20 cellular contexts compared by ENCODE assay signal in the genomic region with DNA sequence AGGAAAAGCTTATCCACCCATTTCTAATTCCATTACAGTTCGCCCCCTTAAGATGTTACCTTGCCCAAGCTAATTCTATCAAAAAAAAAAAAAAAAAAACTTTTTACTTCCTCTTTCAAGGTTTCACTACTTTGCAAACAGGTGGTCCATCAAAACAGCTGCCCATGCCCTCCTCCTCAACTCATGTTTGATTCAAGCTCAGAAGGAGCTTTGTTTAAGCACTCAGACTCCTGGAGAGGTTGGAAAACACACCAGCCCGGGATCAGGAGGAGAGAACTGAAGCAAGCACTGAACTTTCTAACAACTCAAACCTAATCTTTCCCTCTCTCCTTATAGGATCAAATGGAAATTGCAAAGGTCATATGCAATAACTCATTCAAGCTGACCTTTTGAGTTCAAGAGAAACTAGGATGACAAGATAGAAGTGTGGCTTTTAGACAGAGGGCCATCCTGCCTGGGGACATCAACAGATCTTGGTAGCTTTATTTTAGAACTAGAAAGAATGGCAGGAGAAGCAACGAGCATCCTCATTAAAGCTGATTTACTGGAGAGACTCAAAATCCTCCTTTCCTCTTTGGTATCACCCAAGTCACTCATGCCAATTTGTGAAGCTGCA. TPM values are rescaled to one million over a fixed set of nuclear protein-coding genes. Genes with fewer than 3 reads are reported as not detected.
DNase-seq lines count a peak whose midpoint lies in the region; ATAC-seq and TF ChIP-seq lines count a peak whose summit lies in the region.
"Had no signal": no experiment of that assay in that cellular context is flagged by ENCODE, and none has a peak within 500 bp of the region (broad histone marks: within the 10 kb centered on the region; RNA-seq: fewer than 3 reads in every experiment).

No MANE protein-coding gene starts in this region.

- no peaks in the 10 kb centered on the region for H3K36me3 Mint-ChIP-seq in naive B cell
- H3K36me3 Mint-ChIP-seq: activated naive CD4-positive, alpha-beta T cell treated with anti-CD3 and anti-CD28 coated beads, Interleukin-2, amount 10 ng/mL, durations not matched to agents 7 days and 5 days; stimulated activated effector memory CD8-positive, alpha-beta T cell treated with anti-CD3 and anti-CD28 coated beads, Interleukin-12 subunit alpha, Interleukin-12 subunit beta, amount 100 ng/mL, for 72 hours had no signal

- peak overlapping the region in 1 of 6 donors; percentile 1 for H3K27ac Mint-ChIP-seq in naive B cell
- H3K27ac Mint-ChIP-seq: stimulated activated effector memory CD8-positive, alpha-beta T cell treated with anti-CD3 and anti-CD28 coated beads, Interleukin-12 subunit alpha, Interleukin-12 subunit beta, amount 100 ng/mL, for 72 hours had no signal

- ATAC-seq in GM18517 (IDR thresholded peaks at IDR 0.05; ENCODE audit: unreplicated experiment), result peak; percentile 80
- ATAC-seq in GM21529 (IDR thresholded peaks at IDR 0.05; ENCODE audit: unreplicated experiment), result peak; percentile 57
- peak; percentile 41 for ATAC-seq in HG03378 (IDR thresholded peaks at IDR 0.05; ENCODE audit: unreplicated experiment)
- ATAC-seq in naive B cell (ENCODE audit: low read depth in 2 of 2), result peak; percentile 65 to 71
- ATAC-seq in GM18505 (IDR thresholded peaks at IDR 0.05; ENCODE audit: unreplicated experiment), result no peak
- no peak for ATAC-seq in HG02840 (IDR thresholded peaks at IDR 0.05; ENCODE audit: low FRiP score, unreplicated experiment)
- ATAC-seq: body of pancreas; Panc1; psoas muscle; stimulated activated effector memory CD8-positive, alpha-beta T cell treated with anti-CD3 and anti-CD28 coated beads, Interleukin-12 subunit alpha, Interleukin-12 subunit beta, amount 100 ng/mL, for 72 hours had no signal

- peaks cover 0 to 6% (median 0%) of the 10 kb centered on the region in 4 donors for H3K4me1 ChIP-seq in stomach
- H3K4me1 ChIP-seq: body of pancreas had no signal

- H3K4me3 ChIP-seq in stomach, result no peak overlapping the region
- H3K4me3 ChIP-seq: body of pancreas, psoas muscle, spleen had no signal

- H3K4me1 Mint-ChIP-seq in naive B cell, result peaks cover 6 to 14% (median 7%) of the 10 kb centered on the region in 3 donors
- H3K4me1 Mint-ChIP-seq: activated naive CD4-positive, alpha-beta T cell treated with anti-CD3 and anti-CD28 coated beads, Interleukin-2, amount 10 ng/mL, durations not matched to agents 7 days and 5 days; stimulated activated effector memory CD8-positive, alpha-beta T cell treated with anti-CD3 and anti-CD28 coated beads, Interleukin-12 subunit alpha, Interleukin-12 subunit beta, amount 100 ng/mL, for 72 hours had no signal

- H3K9me3 Mint-ChIP-seq in naive B cell, result no peaks in the 10 kb centered on the region
- H3K9me3 Mint-ChIP-seq: activated naive CD4-positive, alpha-beta T cell treated with anti-CD3 and anti-CD28 coated beads, Interleukin-2, amount 10 ng/mL, durations not matched to agents 7 days and 5 days; stimulated activated effector memory CD8-positive, alpha-beta T cell treated with anti-CD3 and anti-CD28 coated beads, Interleukin-12 subunit alpha, Interleukin-12 subunit beta, amount 100 ng/mL, for 72 hours had no signal

- H3K4me3 Mint-ChIP-seq in naive B cell, result peak overlapping the region in 1 of 8 donors; percentile 15
- H3K4me3 Mint-ChIP-seq: activated naive CD4-positive, alpha-beta T cell treated with anti-CD3 and anti-CD28 coated beads, Interleukin-2, amount 10 ng/mL, durations not matched to agents 7 days and 5 days; stimulated activated effector memory CD8-positive, alpha-beta T cell treated with anti-CD3 and anti-CD28 coated beads, Interleukin-12 subunit alpha, Interleukin-12 subunit beta, amount 100 ng/mL, for 72 hours had no signal

- intact Hi-C loops in stomach (cut with DNase I; ENCODE audit: low total_unique reads), result no loop called here

- H3K27me3 Mint-ChIP-seq in naive B cell, result peaks cover 3 to 8% (median 6%) of the 10 kb centered on the region in 3 donors

- H3K9me3 ChIP-seq in stomach, result no peaks in the 10 kb centered on the region
- H3K9me3 ChIP-seq: body of pancreas, psoas muscle, spleen had no signal

- H3K27me3 ChIP-seq in stomach, result no peaks in the 10 kb centered on the region
- H3K27me3 ChIP-seq: body of pancreas had no signal

- no peak overlapping the region for H3K27ac ChIP-seq in stomach
- H3K27ac ChIP-seq: body of pancreas, psoas muscle, spleen had no signal

- H3K36me3 ChIP-seq in stomach, result no peaks in the 10 kb centered on the region
- H3K36me3 ChIP-seq: spleen had no signal

- DNase-seq in naive B cell (peak; percentile 21), stomach (no peak)
- no peak for DNase-seq in activated naive CD4-positive, alpha-beta T cell treated with anti-CD3 and anti-CD28 coated beads, Interleukin-2, amount 50 U/mL, for 16 hours
- DNase-seq: activated naive CD4-positive, alpha-beta T cell treated with anti-CD3 and anti-CD28 coated beads, Interleukin-2, amount 10 ng/mL, durations not matched to agents 7 days and 5 days; body of pancreas; Calu3; dermis blood vessel endothelial cell; erythroblast; NCI-H2029; NCI-H524; psoas muscle; spleen; trophoblast cell had no signal

- WGBS in stomach, 5 donors, result 71 to 79% (median 75%) methylated on average over 3 of the region's 3 CpGs

- no peak for TF ChIP-seq EP300 in stomach (IDR thresholded peaks at IDR 0.05)

- no peak for TF ChIP-seq CTCF in stomach (IDR thresholded peaks at IDR 0.05)

- no peak for TF ChIP-seq POLR2A in GM18505 (IDR thresholded peaks at IDR 0.05; ENCODE audit: borderline replicate concordance, extremely low read depth, insufficient read depth, insufficient read length)
- TF ChIP-seq POLR2A in stomach (IDR thresholded peaks at IDR 0.05), result no peak

RNA-seq across cellular contexts. Expression of a gene that starts 28.3 kb away (rescaled TPM):
- polyA plus RNA-seq in naive B cell (ENCODE audit: low read depth in 6 of 6), result under 1 TPM in 2 of 6 donors, not detected in 4; 0.13 to 0.17 TPM
- total RNA-seq in stomach, result 10 to 100 TPM in 1 of 5 donors, 1 to 10 TPM in 4; 4.1 to 20.9 (median 7.8) TPM
- polyA plus RNA-seq in stomach, result 1 to 10 TPM; 1.7 to 4.6 (median 3.5) TPM

Comparison
In these comparisons a context has a peak if more than half of its experiments do, and no peak if none do; other contexts are left out.
1. ATAC-seq: peak in GM18517 (single experiment), GM21529 (single experiment), HG03378 (single experiment) and naive B cell (2 of 2); none in GM18505 (single experiment) and HG02840 (single experiment).